ENCODE assay signal across 21 cellular contexts in genomic region chr1:185450123-185450788, GRCh38.
"Had no signal": no experiment of that assay in that cellular context is flagged by ENCODE, and none has a peak within 500 bp of the region (broad histone marks: within the 10 kb centered on the region; RNA-seq: fewer than 3 reads in every experiment).

No MANE protein-coding gene starts in this region.

- DNase-seq: heart left ventricle; islet precursor cell; lower lobe of right lung; mammary epithelial cell; mesenchymal stem cell; naive thymus-derived CD4-positive, alpha-beta T cell; ovary; retina; right cardiac atrium; spleen; stimulated activated CD4-positive, alpha-beta T cell treated with anti-CD3 and anti-CD28 coated beads, Interleukin-4, amount 100 ng/mL, for 24 hours; stimulated activated naive CD4-positive, alpha-beta T cell; upper lobe of left lung had no signal

- H3K27me3 ChIP-seq: heart left ventricle, ovary, spleen, tibial nerve, upper lobe of left lung, vagina had no signal

- H3K4me3 ChIP-seq: heart left ventricle, lower lobe of right lung, ovary, prostate gland, skin epidermis, spleen, tibial nerve, upper lobe of left lung, vagina had no signal

- H3K9me3 ChIP-seq: heart left ventricle, lower lobe of right lung, ovary, prostate gland, tibial nerve, upper lobe of left lung, vagina had no signal

- H3K27ac ChIP-seq: heart left ventricle, lower lobe of right lung, ovary, prostate gland, skin epidermis, spleen, tibial nerve, upper lobe of left lung, vagina had no signal

- H3K36me3 ChIP-seq: heart left ventricle, lower lobe of right lung, ovary, prostate gland, spleen, tibial nerve, upper lobe of left lung, vagina had no signal

- ATAC-seq: heart left ventricle; left lobe of liver; lower lobe of right lung; naive thymus-derived CD4-positive, alpha-beta T cell; natural killer cell treated with Interleukin-12 subunit alpha and Interleukin-12 subunit beta and Interleukin-15 and Interleukin-18, amount 100 ng/mL, for 72 hours; right cardiac atrium; sciatic nerve; stimulated activated effector memory CD8-positive, alpha-beta T cell treated with anti-CD3 and anti-CD28 coated beads, Interleukin-12 subunit alpha, Interleukin-12 subunit beta, amount 100 ng/mL, for 72 hours had no signal

- H3K4me1 ChIP-seq: heart left ventricle, lower lobe of right lung, prostate gland, spleen, tibial nerve, upper lobe of left lung, vagina had no signal
